ENCODE assay signal across 14 cellular contexts in the genomic region with DNA sequence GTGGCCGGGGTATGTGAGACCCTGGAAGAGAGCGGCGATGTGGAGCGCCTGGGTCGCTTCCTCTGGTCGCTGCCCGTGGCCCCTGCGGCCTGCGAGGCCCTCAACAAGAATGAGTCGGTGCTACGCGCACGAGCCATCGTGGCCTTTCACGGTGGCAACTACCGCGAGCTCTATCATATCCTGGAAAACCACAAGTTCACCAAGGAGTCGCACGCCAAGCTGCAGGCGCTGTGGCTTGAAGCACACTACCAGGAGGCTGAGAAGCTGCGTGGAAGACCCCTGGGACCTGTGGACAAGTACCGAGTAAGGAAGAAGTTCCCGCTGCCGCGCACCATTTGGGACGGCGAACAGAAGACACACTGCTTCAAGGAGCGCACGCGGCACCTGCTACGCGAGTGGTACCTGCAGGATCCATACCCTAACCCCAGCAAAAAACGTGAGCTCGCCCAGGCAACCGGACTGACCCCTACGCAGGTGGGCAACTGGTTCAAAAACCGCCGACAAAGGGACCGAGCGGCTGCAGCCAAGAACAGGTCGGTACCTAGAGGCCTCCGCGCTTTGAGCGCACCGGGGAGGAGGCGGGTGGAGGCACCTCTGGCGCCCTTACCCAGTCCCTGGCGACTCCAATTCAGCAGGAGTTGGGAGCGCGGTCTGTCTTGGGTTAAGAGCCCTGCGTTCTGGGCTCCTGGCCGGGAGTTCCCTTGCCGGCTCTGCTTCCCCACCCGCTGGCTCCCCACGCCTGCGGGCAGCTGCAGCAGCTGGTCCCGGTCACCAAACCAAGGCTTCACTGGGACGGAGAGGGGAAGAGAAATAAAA. TPM values are rescaled to one million over a fixed set of nuclear protein-coding genes. Genes with fewer than 3 reads are reported as not detected.
DNase-seq lines count a peak whose midpoint lies in the region; ATAC-seq and TF ChIP-seq lines count a peak whose summit lies in the region.
"Had no signal": no experiment of that assay in that cellular context is flagged by ENCODE, and none has a peak within 500 bp of the region (broad histone marks: within the 10 kb centered on the region; RNA-seq: fewer than 3 reads in every experiment).

No MANE protein-coding gene starts in this region.

- peaks cover 55% of the 10 kb centered on the region for H3K27me3 Mint-ChIP-seq in activated naive CD4-positive, alpha-beta T cell treated with anti-CD3 and anti-CD28 coated beads, Interleukin-2, amount 50 U/mL, for 24 hours
- peaks cover 100% of the 10 kb centered on the region for H3K27me3 Mint-ChIP-seq in WTC11 (ENCODE audit: low read depth)

- 2% methylated on average over 26 of the region's 58 CpGs for WGBS in suprapubic skin

- H3K27me3 ChIP-seq in suprapubic skin: peaks cover 100% of the 10 kb centered on the region

- CTCF ChIA-PET in WTC11 (lab: Charles Lee): interaction anchor here (0.7 to 4.7 kb wide), 4 partner anchors 52 to 244 kb away, joined by 3 to 22 read pairs (median 17); no protein-coding TSS in a partner anchor

- H3K4me3 Mint-ChIP-seq in activated naive CD4-positive, alpha-beta T cell treated with anti-CD3 and anti-CD28 coated beads, Interleukin-2, amount 50 U/mL, for 24 hours: peak overlapping the region; percentile 44
- H3K4me3 Mint-ChIP-seq in WTC11: peak overlapping the region; percentile 72

- TF ChIP-seq POLR2A in suprapubic skin (IDR thresholded peaks at IDR 0.05): no peak

- no peak overlapping the region for H3K27ac ChIP-seq in suprapubic skin
- H3K27ac ChIP-seq: KMS-11, SJSA1 had no signal

- no peaks in the 10 kb centered on the region for H3K9me3 Mint-ChIP-seq in activated naive CD4-positive, alpha-beta T cell treated with anti-CD3 and anti-CD28 coated beads, Interleukin-2, amount 50 U/mL, for 24 hours
- no peaks in the 10 kb centered on the region for H3K9me3 Mint-ChIP-seq in WTC11

- H3K4me1 Mint-ChIP-seq in activated naive CD4-positive, alpha-beta T cell treated with anti-CD3 and anti-CD28 coated beads, Interleukin-2, amount 50 U/mL, for 24 hours: peaks cover 26% of the 10 kb centered on the region
- H3K4me1 Mint-ChIP-seq in WTC11: peaks cover 82% of the 10 kb centered on the region

- TF ChIP-seq CTCF in WTC11 (IDR thresholded peaks at IDR 0.05): no peak
- TF ChIP-seq CTCF in suprapubic skin (IDR thresholded peaks at IDR 0.05): no peak

- ATAC-seq in WTC11: peak; percentile 38

- no peaks in the 10 kb centered on the region for H3K9me3 ChIP-seq in suprapubic skin
- H3K9me3 ChIP-seq: SJSA1 had no signal

- H3K4me3 ChIP-seq in suprapubic skin: peak overlapping the region; percentile 15
- H3K4me3 ChIP-seq: SJSA1 had no signal

- DNase-seq in activated naive CD4-positive, alpha-beta T cell treated with anti-CD3 and anti-CD28 coated beads, Interleukin-2, amount 50 U/mL, for 16 hours: no peak
- DNase-seq in WTC11 (ENCODE audit: low spot score) (peak; percentile 73), iPS-NIHi11 (ENCODE audit: low spot score) (peak; percentile 47), suprapubic skin (ENCODE audit: low spot score in 2 of 2) (no peak), HuH-7 (ENCODE audit: low spot score) (no peak), HK-2 (ENCODE audit: unreplicated experiment) (no peak)
- DNase-seq in stimulated activated naive CD4-positive, alpha-beta T cell (lab: John Stamatoyannopoulos, UW): no peak
- DNase-seq: foreskin melanocyte had no signal

- no peaks in the 10 kb centered on the region for H3K36me3 Mint-ChIP-seq in activated naive CD4-positive, alpha-beta T cell treated with anti-CD3 and anti-CD28 coated beads, Interleukin-2, amount 50 U/mL, for 24 hours
- no peaks in the 10 kb centered on the region for H3K36me3 Mint-ChIP-seq in WTC11

- POLR2A ChIA-PET in WTC11 (lab: Charles Lee): interaction anchor here (0.6 to 1.1 kb wide), 2 partner anchors 261 to 531 kb away, joined by 3 to 4 read pairs; a partner anchor contains a TSS

- no peak for TF ChIP-seq EP300 in suprapubic skin (IDR thresholded peaks at IDR 0.05)

- H3K27ac Mint-ChIP-seq in activated naive CD4-positive, alpha-beta T cell treated with anti-CD3 and anti-CD28 coated beads, Interleukin-2, amount 50 U/mL, for 24 hours: no peak overlapping the region
- H3K27ac Mint-ChIP-seq in WTC11: no peak overlapping the region

- no peaks in the 10 kb centered on the region for H3K36me3 ChIP-seq in suprapubic skin
- H3K36me3 ChIP-seq: SJSA1 had no signal

- peaks cover 39% of the 10 kb centered on the region for H3K4me1 ChIP-seq in suprapubic skin

TF ChIP-seq in WTC11, 78 proteins besides CTCF, POLR2A, EP300 and RAD21:
- TF ChIP-seq ZNF317 (CRISPR knock-in tag; IDR thresholded peaks at IDR 0.05; ENCODE audit: borderline replicate concordance, low read depth): no peak
- TF ChIP-seq, protein P1, sequence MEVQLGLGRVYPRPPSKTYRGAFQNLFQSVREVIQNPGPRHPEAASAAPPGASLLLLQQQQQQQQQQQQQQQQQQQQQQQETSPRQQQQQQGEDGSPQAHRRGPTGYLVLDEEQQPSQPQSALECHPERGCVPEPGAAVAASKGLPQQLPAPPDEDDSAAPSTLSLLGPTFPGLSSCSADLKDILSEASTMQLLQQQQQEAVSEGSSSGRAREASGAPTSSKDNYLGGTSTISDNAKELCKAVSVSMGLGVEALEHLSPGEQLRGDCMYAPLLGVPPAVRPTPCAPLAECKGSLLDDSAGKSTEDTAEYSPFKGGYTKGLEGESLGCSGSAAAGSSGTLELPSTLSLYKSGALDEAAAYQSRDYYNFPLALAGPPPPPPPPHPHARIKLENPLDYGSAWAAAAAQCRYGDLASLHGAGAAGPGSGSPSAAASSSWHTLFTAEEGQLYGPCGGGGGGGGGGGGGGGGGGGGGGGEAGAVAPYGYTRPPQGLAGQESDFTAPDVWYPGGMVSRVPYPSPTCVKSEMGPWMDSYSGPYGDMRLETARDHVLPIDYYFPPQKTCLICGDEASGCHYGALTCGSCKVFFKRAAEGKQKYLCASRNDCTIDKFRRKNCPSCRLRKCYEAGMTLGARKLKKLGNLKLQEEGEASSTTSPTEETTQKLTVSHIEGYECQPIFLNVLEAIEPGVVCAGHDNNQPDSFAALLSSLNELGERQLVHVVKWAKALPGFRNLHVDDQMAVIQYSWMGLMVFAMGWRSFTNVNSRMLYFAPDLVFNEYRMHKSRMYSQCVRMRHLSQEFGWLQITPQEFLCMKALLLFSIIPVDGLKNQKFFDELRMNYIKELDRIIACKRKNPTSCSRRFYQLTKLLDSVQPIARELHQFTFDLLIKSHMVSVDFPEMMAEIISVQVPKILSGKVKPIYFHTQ (CRISPR knock-in tag; IDR thresholded peaks at IDR 0.05): no peak
- TF ChIP-seq FOXP1 (CRISPR knock-in tag; IDR thresholded peaks at IDR 0.05; ENCODE audit: borderline replicate concordance): no peak
- no peak for TF ChIP-seq SMAD4 (CRISPR knock-in tag; IDR thresholded peaks at IDR 0.05)
- TF ChIP-seq, protein P2, sequence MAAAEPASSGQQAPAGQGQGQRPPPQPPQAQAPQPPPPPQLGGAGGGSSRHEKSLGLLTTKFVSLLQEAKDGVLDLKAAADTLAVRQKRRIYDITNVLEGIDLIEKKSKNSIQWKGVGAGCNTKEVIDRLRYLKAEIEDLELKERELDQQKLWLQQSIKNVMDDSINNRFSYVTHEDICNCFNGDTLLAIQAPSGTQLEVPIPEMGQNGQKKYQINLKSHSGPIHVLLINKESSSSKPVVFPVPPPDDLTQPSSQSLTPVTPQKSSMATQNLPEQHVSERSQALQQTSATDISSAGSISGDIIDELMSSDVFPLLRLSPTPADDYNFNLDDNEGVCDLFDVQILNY (CRISPR knock-in tag; IDR thresholded peaks at IDR 0.05): no peak
- TF ChIP-seq, protein P3, sequence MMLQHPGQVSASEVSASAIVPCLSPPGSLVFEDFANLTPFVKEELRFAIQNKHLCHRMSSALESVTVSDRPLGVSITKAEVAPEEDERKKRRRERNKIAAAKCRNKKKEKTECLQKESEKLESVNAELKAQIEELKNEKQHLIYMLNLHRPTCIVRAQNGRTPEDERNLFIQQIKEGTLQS (CRISPR knock-in tag; conservative IDR thresholded peaks at IDR 0.05): no peak
- no peak for TF ChIP-seq CBFB (CRISPR knock-in tag; IDR thresholded peaks at IDR 0.05; ENCODE audit: low read depth)
- TF ChIP-seq, protein P4, sequence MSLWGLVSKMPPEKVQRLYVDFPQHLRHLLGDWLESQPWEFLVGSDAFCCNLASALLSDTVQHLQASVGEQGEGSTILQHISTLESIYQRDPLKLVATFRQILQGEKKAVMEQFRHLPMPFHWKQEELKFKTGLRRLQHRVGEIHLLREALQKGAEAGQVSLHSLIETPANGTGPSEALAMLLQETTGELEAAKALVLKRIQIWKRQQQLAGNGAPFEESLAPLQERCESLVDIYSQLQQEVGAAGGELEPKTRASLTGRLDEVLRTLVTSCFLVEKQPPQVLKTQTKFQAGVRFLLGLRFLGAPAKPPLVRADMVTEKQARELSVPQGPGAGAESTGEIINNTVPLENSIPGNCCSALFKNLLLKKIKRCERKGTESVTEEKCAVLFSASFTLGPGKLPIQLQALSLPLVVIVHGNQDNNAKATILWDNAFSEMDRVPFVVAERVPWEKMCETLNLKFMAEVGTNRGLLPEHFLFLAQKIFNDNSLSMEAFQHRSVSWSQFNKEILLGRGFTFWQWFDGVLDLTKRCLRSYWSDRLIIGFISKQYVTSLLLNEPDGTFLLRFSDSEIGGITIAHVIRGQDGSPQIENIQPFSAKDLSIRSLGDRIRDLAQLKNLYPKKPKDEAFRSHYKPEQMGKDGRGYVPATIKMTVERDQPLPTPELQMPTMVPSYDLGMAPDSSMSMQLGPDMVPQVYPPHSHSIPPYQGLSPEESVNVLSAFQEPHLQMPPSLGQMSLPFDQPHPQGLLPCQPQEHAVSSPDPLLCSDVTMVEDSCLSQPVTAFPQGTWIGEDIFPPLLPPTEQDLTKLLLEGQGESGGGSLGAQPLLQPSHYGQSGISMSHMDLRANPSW (CRISPR knock-in tag; conservative IDR thresholded peaks at IDR 0.05; ENCODE audit: low read depth): no peak
- no peak for TF ChIP-seq SP1 (CRISPR knock-in tag; conservative IDR thresholded peaks at IDR 0.05)
- TF ChIP-seq ZNF416 (CRISPR knock-in tag; IDR thresholded peaks at IDR 0.05): no peak

RNA-seq across cellular contexts. Expression of a gene that starts 0.7 kb away (rescaled TPM):
- 0.07 TPM in 1 of 3 replicates, not detected in the others for total RNA-seq in WTC11 (2021)
- total RNA-seq in suprapubic skin: not detected
- total RNA-seq: cerebellum, mucosa of gallbladder, NCI-H460, SJSA1 had no signal

RNA-seq across cellular contexts. Expression of a gene that starts 23.8 kb away (rescaled TPM):
- total RNA-seq in WTC11 (2021) (1.9 to 2.5 TPM (median 2.5 TPM) in 3 replicates), suprapubic skin (not detected)
- total RNA-seq: mucosa of gallbladder had no signal

Comparison
In these comparisons a context has a peak if more than half of its experiments do, and no peak if none do; other contexts are left out.
1. DNase-seq: peak in WTC11 (single experiment) and iPS-NIHi11 (single experiment); none in activated naive CD4-positive, alpha-beta T cell treated with anti-CD3 and anti-CD28 coated beads, Interleukin-2, amount 50 U/mL, for 16 hours (single experiment), suprapubic skin (0 of 2), HuH-7 (single experiment), HK-2 (single experiment) and stimulated activated naive CD4-positive, alpha-beta T cell (0 of 6).